ENCODE assay signal across 1 cellular context in the genomic region with DNA sequence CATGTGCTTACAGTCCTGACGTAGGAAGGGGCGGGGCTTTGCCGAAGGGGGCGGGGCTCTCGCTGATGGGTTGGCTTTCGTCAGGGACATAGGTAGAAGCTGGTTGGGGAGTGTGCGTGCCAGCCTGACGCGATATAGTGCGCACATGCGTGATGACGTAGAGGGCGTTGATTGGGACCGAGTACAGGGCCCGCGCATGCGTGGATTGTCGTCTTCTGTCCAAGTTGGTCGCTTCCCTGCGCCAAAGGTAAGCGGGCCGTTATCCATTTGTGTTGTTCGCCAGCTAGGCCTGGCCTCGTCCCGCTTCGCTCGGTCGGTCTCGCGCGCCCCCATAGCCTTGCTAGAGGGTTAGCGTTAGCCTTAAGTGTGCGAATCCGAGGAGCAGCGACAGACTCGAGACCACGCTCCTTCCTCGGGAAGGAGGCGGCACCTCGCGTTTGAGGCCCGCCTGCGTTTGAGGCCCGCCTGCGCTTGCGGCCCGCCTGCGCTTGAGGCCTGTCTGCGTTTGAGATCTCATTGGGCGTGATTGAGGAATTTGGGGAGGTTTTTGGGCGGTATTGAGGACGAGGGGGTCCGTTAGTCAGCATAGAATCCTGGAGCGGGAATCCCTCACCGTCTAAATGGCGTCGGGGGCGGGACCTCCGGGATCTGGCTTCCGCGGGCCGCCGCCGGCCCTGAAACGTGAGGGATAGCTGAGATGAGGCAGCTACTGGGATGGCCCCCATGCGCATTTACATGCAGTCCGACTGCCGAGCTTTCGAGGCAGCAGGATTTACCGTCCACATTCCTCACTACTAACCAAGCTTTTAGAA.
TF ChIP-seq lines count a peak whose summit lies in the region.

Gene XRCC6, plus strand, starts transcription at position 197 of the 812 bp plus-strand sequence. CDS start 710 bp downstream, outside the sequence.

TF ChIP-seq in HepG2, 621 proteins besides CTCF, POLR2A, EP300 and RAD21 (continued from another document):
- peak; percentile 64; the same call in 1 of the 2 replicates for TF ChIP-seq BRF2 (CRISPR knock-in tag; IDR thresholded peaks at IDR 0.05)
- peak; percentile 88 for TF ChIP-seq ASH2L (IDR thresholded peaks at IDR 0.05; ENCODE audit: insufficient read length, low read depth, low read length)
- no peak for TF ChIP-seq SUZ12 (IDR thresholded peaks at IDR 0.05; ENCODE audit: low read depth, low read length)
- 0 out of 2 replicates have a peak, but pooled peaks have one; percentile 49 for TF ChIP-seq ARHGAP35 (CRISPR knock-in tag; IDR thresholded peaks at IDR 0.05; ENCODE audit: borderline replicate concordance)
- TF ChIP-seq HMGA1 (CRISPR knock-in tag; conservative IDR thresholded peaks at IDR 0.05), result no peak
- no peak for TF ChIP-seq ZNF432 (CRISPR knock-in tag; IDR thresholded peaks at IDR 0.05; ENCODE audit: borderline replicate concordance)
- TF ChIP-seq, protein P1, sequence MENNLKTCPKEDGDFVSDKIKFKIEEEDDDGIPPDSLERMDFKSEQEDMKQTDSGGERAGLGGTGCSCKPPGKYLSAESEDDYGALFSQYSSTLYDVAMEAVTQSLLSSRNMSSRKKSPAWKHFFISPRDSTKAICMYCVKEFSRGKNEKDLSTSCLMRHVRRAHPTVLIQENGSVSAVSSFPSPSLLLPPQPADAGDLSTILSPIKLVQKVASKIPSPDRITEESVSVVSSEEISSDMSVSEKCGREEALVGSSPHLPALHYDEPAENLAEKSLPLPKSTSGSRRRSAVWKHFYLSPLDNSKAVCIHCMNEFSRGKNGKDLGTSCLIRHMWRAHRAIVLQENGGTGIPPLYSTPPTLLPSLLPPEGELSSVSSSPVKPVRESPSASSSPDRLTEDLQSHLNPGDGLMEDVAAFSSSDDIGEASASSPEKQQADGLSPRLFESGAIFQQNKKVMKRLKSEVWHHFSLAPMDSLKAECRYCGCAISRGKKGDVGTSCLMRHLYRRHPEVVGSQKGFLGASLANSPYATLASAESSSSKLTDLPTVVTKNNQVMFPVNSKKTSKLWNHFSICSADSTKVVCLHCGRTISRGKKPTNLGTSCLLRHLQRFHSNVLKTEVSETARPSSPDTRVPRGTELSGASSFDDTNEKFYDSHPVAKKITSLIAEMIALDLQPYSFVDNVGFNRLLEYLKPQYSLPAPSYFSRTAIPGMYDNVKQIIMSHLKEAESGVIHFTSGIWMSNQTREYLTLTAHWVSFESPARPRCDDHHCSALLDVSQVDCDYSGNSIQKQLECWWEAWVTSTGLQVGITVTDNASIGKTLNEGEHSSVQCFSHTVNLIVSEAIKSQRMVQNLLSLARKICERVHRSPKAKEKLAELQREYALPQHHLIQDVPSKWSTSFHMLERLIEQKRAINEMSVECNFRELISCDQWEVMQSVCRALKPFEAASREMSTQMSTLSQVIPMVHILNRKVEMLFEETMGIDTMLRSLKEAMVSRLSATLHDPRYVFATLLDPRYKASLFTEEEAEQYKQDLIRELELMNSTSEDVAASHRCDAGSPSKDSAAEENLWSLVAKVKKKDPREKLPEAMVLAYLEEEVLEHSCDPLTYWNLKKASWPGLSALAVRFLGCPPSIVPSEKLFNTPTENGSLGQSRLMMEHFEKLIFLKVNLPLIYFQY (CRISPR knock-in tag; IDR thresholded peaks at IDR 0.05; ENCODE audit: borderline replicate concordance), result no peak
- TF ChIP-seq ZNF816 (CRISPR knock-in tag; IDR thresholded peaks at IDR 0.05; ENCODE audit: borderline replicate concordance), result no peak; the same call in 1 of the 2 replicates
